In the genomic region with DNA sequence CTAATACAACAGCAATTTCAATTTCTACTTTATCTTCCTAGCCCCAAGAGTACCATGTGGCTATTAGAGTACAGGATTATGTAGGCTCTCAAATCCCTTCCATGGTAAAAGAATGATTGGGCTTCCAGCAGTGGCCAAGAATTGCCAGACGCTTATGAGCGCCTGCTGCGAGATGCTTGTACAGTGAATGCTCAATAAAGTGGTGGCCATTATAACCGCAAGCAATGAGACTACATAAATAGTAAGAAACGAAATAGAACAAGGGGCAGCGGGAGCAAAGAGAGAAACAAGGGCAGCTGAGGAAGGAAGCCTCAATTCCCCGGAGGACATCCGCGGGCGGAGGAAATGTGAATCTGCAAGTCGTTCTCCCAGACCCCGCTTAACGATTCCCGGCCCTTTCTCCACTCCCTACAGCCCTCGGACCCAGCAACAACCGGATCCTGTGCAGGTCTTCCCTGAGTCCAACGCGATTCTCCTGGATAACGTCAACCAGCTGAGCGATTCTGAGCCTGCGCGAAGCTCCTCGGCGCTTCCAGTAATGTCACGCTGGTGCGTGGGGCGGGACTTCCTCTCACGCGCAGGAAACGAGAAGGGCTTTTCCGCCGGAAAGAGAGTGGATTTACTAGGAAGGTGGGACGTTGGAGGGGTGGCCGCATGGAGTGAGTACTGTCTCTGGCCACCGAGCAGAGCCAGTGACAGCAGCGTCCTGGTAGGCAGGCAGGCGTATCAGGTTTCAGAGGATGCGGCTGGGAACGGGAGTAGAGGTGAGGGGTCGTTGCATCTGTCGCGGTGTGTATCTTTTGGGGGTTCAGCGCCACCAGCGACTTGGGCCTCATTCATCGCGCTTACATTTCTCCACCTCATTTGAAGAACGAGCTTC, we compare ENCODE assay signal across 8 cellular contexts. TPM values are rescaled to one million over a fixed set of nuclear protein-coding genes. Genes with fewer than 3 reads are reported as not detected.
DNase-seq lines count a peak whose midpoint lies in the region; ATAC-seq, FAIRE-seq and TF ChIP-seq lines count a peak whose summit lies in the region.

No MANE protein-coding gene starts in this region.

- ATAC-seq in GM18907 (IDR thresholded peaks at IDR 0.05; ENCODE audit: unreplicated experiment), result peak; percentile 93
- peak; percentile 92 for ATAC-seq in HG03139 (IDR thresholded peaks at IDR 0.05; ENCODE audit: unreplicated experiment)

- TF ChIP-seq CTCF in AG04450 (IDR thresholded peaks at IDR 0.05; ENCODE audit: low read depth, low read length) (no peak), WI38 (IDR thresholded peaks at IDR 0.05; ENCODE audit: low read depth, low read length) (no peak), bronchial epithelial cell (IDR thresholded peaks at IDR 0.05; ENCODE audit: insufficient read depth, low read length, severe bottlenecking) (no peak)

- WGBS in small intestine, 3 donors, result 0 to 1% (median 0%) methylated on average over 47 of the region's 47 CpGs

- H3K27me3 ChIP-seq in AG04450 (ENCODE audit: control insufficient read depth, insufficient read depth, low read length), result no peaks in the 10 kb centered on the region
- H3K27me3 ChIP-seq in bronchial epithelial cell (ENCODE audit: control insufficient read depth, insufficient read depth, low read length), result no peaks in the 10 kb centered on the region
- no peaks in the 10 kb centered on the region for H3K27me3 ChIP-seq in small intestine (ENCODE audit: control insufficient read depth in 2 of 2, insufficient read depth in 2 of 2, low read length in 2 of 2)

- H3K9me3 ChIP-seq in AG04450 (ENCODE audit: control insufficient read depth, insufficient read depth, low read length), result no peaks in the 10 kb centered on the region
- H3K9me3 ChIP-seq in small intestine (ENCODE audit: control insufficient read depth, low read depth), result no peaks in the 10 kb centered on the region

- CTCF ChIA-PET in AG04450 (lab: Charles Lee), result interaction anchor here (0.6 to 2.0 kb wide), 9 partner anchors 21 to 260 kb away, joined by 3 to 7 read pairs (median 4); a partner anchor contains a TSS

- H3K27ac ChIP-seq in AG04450 (ENCODE audit: low read depth, low read length) (peak overlapping the region; percentile 92), small intestine (ENCODE audit: low read depth in 1 of 2, low read length in 1 of 2) (peak overlapping the region; percentile 79 to 92)

- peaks cover 4 to 13% of the 10 kb centered on the region in 2 donors for H3K4me1 ChIP-seq in small intestine (ENCODE audit: control insufficient read depth in 2 of 2, insufficient read depth in 1 of 2, low read depth in 1 of 2, low read length in 1 of 2)

- H3K4me3 ChIP-seq in AG04450 (ENCODE audit: low read depth, low read length) (peak overlapping the region; percentile 98), WI38 (ENCODE audit: low read depth, low read length) (peak overlapping the region; percentile 98), bronchial epithelial cell (ENCODE audit: low read depth, low read length) (peak overlapping the region; percentile 77), small intestine (ENCODE audit: low read depth in 1 of 2, low read length in 2 of 2) (peak overlapping the region; percentile 58 to 92)

- FAIRE-seq in bronchial epithelial cell (lab: Jason Lieb, UNC) (no peak), small intestine (lab: Jason Lieb, UNC) (no peak)

- H3K36me3 ChIP-seq in bronchial epithelial cell (ENCODE audit: control insufficient read depth, insufficient read depth, low read length) (peaks cover 4% of the 10 kb centered on the region), small intestine (ENCODE audit: control insufficient read depth in 2 of 2, insufficient read depth in 2 of 2, low read length in 2 of 2) (no peaks in the 10 kb centered on the region)

- DNase-seq in AG04450 (ENCODE audit: low read depth, low spot score), result peak; percentile 89
- DNase-seq in NCI-H2227 (lab: John Stamatoyannopoulos, UW; ENCODE audit: unreplicated experiment), result peak; percentile 95
- peak; percentile 90 for DNase-seq in bronchial epithelial cell (ENCODE audit: low read depth)
- peak; percentile 93 for DNase-seq in iPS-NIHi11 (ENCODE audit: low spot score)
- peak; percentile 94 for DNase-seq in small intestine

- POLR2A ChIA-PET in AG04450 (lab: Yijun Ruan, JAX), result interaction anchor here (0.9 to 2.2 kb wide), 9 partner anchors 16 to 317 kb away, joined by 3 to 22 read pairs (median 4); a partner anchor contains a TSS

RNA-seq across cellular contexts. Expression of a gene that starts 40.5 kb away (rescaled TPM):
- polyA plus RNA-seq in AG04450 (2011; rRNA removed), result 0.22 and 0.43 TPM in 2 replicates
- 0.51 and 0.78 TPM in 2 replicates for polyA minus RNA-seq in AG04450 (2011; rRNA and poly(A)+ RNA removed)
- 0.13 TPM in 1 of 2 replicates, not detected in the other for total RNA-seq in bronchial epithelial cell
- polyA plus RNA-seq in small intestine, result 1 to 10 TPM in 1 of 3 donors, not detected in 2; 2.8 TPM

RNA-seq across cellular contexts. Expression of a gene that starts 55.7 kb away (rescaled TPM):
- polyA plus RNA-seq in AG04450 (2011; rRNA removed) (not detected in 2 replicates), small intestine (under 1 TPM in 1 of 3 donors, not detected in 2; 0.45 TPM)
- not detected in 2 replicates for polyA minus RNA-seq in AG04450 (2011; rRNA and poly(A)+ RNA removed)
- not detected in 2 replicates for total RNA-seq in bronchial epithelial cell

RNA-seq across cellular contexts. Expression of a gene that starts 59.2 kb away (rescaled TPM):
- polyA plus RNA-seq in AG04450 (2011; rRNA removed) (3.1 and 3.6 TPM in 2 replicates), small intestine (1 to 10 TPM; 4.5 to 6.7 (median 5.7) TPM)
- polyA minus RNA-seq in AG04450 (2011; rRNA and poly(A)+ RNA removed), result 1.5 and 1.7 TPM in 2 replicates
- 3.2 and 4.0 TPM in 2 replicates for total RNA-seq in bronchial epithelial cell

Comparison
In these comparisons a context has a peak if more than half of its experiments do, and no peak if none do; other contexts are left out.
1. Peak in every context shown above with its lines: DNase-seq, ATAC-seq, H3K4me3 ChIP-seq and H3K27ac ChIP-seq.